1 cellular context compared by ENCODE assay signal in the genomic region with DNA sequence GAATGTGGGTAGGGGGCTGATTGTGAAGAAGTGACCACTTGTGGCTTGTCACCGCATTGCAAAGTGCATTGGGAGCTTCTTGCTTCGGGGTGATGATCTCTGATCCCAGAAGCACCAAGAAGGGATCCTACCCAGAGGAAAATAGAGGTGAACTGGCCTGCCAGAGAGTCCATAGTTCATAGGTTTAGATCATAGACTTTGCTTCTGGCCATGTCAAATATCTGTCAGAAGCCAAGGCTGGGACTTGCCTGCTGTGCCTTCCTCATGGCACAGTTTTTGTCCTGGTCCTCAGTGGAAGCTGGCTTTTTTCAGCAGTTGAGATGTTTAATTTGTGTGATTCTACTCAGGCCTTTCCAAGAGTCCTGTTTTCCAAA.
TF ChIP-seq lines count a peak whose summit lies in the region.

No MANE protein-coding gene starts in this region.

TF ChIP-seq in IMR-90, 13 proteins besides CTCF, POLR2A, EP300 and RAD21:
- no peak for TF ChIP-seq CHD1 (IDR thresholded peaks at IDR 0.05; ENCODE audit: low read depth, low read length)
- no peak for TF ChIP-seq MAZ (IDR thresholded peaks at IDR 0.05; ENCODE audit: borderline replicate concordance, low read depth, low read length)
- TF ChIP-seq FOS (IDR thresholded peaks at IDR 0.05; ENCODE audit: low read depth, low read length): no peak
- TF ChIP-seq RCOR1 (IDR thresholded peaks at IDR 0.05; ENCODE audit: insufficient replicate concordance, low read length): no peak
- no peak for TF ChIP-seq BHLHE40 (IDR thresholded peaks at IDR 0.05; ENCODE audit: low read depth, low read length)
- TF ChIP-seq CEBPB (IDR thresholded peaks at IDR 0.05; ENCODE audit: low read depth, low read length): no peak
TF ChIP-seq in IMR-90: peak in this region for 0.
